Comparison of ENCODE assay signal across 14 cellular contexts in the genomic region with DNA sequence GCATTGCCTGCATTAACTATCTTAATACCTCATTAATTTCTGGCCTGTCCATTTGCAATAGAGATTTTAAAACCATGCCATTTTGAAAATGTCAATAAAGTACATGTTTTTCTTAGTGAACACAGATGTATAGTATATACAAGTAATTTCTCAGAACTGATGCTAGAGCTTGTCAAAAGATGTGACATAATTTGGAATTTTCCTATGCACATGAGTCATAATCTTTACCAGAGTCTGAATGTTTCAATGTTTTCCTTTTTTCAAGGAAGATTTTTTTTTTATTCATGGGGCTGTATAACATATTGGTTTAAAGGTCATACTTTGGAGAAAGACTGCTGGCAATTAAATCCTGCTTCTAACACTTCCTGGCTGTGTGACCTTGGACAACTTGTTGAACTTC.
DNase-seq lines count a peak whose midpoint lies in the region; ATAC-seq and TF ChIP-seq lines count a peak whose summit lies in the region.
"Had no signal": no experiment of that assay in that cellular context is flagged by ENCODE, and none has a peak within 500 bp of the region (broad histone marks: within the 10 kb centered on the region; RNA-seq: fewer than 3 reads in every experiment).

No MANE protein-coding gene starts in this region.

- H3K27me3 ChIP-seq in upper lobe of left lung = no peaks in the 10 kb centered on the region
- H3K27me3 ChIP-seq: BE2C had no signal

- TF ChIP-seq CTCF in astrocyte of the spinal cord (IDR thresholded peaks at IDR 0.05; ENCODE audit: low read depth, low read length) (no peak), fibroblast of pulmonary artery (IDR thresholded peaks at IDR 0.05; ENCODE audit: low read length, missing control alignments) (no peak), upper lobe of left lung (IDR thresholded peaks at IDR 0.05) (no peak)

- DNase-seq in astrocyte of the spinal cord (ENCODE audit: low read depth, low spot score) = peak; percentile 40
- peak; percentile 33 for DNase-seq in fibroblast of pulmonary artery (ENCODE audit: low read depth)
- DNase-seq in non-pigmented ciliary epithelial cell (ENCODE audit: low read depth) = peak; percentile 10
- no peak for DNase-seq in dermis blood vessel endothelial cell
- DNase-seq in upper lobe of left lung = no peak
- DNase-seq in NCI-H1417 (lab: John Stamatoyannopoulos, UW) = no peak
- DNase-seq: BE2C; CD4-positive, alpha-beta memory T cell; DMS79; GM23248 had no signal

- H3K9me3 ChIP-seq in upper lobe of left lung = no peaks in the 10 kb centered on the region
- H3K9me3 ChIP-seq: A549, BE2C had no signal

- H3K27ac ChIP-seq in upper lobe of left lung = no peak overlapping the region
- H3K27ac ChIP-seq: A549, C4-2B, GM23248 had no signal

- no peak for TF ChIP-seq EP300 in upper lobe of left lung (IDR thresholded peaks at IDR 0.05)

- in situ Hi-C loops in astrocyte of the spinal cord (cut with HindIII; ENCODE audit: low sequenced_read_pairs) = no loop called here

- H3K4me1 ChIP-seq in upper lobe of left lung = no peaks in the 10 kb centered on the region
- H3K4me1 ChIP-seq: A549, BE2C had no signal

- H3K4me3 ChIP-seq in astrocyte of the spinal cord (ENCODE audit: low read depth, low read length) = no peak overlapping the region
- H3K4me3 ChIP-seq in fibroblast of pulmonary artery (replicated peaks; ENCODE audit: low read depth, low read length) = no peak overlapping the region
- no peak overlapping the region for H3K4me3 ChIP-seq in upper lobe of left lung
- H3K4me3 ChIP-seq: A549, GM12878, GM23248 had no signal

- H3K36me3 ChIP-seq in upper lobe of left lung = no peaks in the 10 kb centered on the region
- H3K36me3 ChIP-seq: BE2C had no signal

- ATAC-seq in upper lobe of left lung (ENCODE audit: low FRiP score in 2 of 2) = no peak
- ATAC-seq: A549, GM12878, HepG2 had no signal

- no peak for TF ChIP-seq POLR2A in upper lobe of left lung (IDR thresholded peaks at IDR 0.05)

Comparison
In these comparisons a context has a peak if more than half of its experiments do, and no peak if none do; other contexts are left out.
1. DNase-seq: peak in astrocyte of the spinal cord (single experiment), fibroblast of pulmonary artery (single experiment) and non-pigmented ciliary epithelial cell (single experiment); none in dermis blood vessel endothelial cell (single experiment), upper lobe of left lung (0 of 2) and NCI-H1417 (0 of 3).